2 cellular contexts compared by ENCODE assay signal in genomic region chr14:93328546-93328945, GRCh38.
TF ChIP-seq lines count a peak whose summit lies in the region.

No MANE protein-coding gene starts in this region.

TF ChIP-seq in A549, 52 proteins besides CTCF, POLR2A, EP300 and RAD21:
- TF ChIP-seq JUNB (IDR thresholded peaks at IDR 0.05) = no peak
- no peak for TF ChIP-seq KDM1A (IDR thresholded peaks at IDR 0.05; ENCODE audit: low read depth)
- TF ChIP-seq, protein P1, sequence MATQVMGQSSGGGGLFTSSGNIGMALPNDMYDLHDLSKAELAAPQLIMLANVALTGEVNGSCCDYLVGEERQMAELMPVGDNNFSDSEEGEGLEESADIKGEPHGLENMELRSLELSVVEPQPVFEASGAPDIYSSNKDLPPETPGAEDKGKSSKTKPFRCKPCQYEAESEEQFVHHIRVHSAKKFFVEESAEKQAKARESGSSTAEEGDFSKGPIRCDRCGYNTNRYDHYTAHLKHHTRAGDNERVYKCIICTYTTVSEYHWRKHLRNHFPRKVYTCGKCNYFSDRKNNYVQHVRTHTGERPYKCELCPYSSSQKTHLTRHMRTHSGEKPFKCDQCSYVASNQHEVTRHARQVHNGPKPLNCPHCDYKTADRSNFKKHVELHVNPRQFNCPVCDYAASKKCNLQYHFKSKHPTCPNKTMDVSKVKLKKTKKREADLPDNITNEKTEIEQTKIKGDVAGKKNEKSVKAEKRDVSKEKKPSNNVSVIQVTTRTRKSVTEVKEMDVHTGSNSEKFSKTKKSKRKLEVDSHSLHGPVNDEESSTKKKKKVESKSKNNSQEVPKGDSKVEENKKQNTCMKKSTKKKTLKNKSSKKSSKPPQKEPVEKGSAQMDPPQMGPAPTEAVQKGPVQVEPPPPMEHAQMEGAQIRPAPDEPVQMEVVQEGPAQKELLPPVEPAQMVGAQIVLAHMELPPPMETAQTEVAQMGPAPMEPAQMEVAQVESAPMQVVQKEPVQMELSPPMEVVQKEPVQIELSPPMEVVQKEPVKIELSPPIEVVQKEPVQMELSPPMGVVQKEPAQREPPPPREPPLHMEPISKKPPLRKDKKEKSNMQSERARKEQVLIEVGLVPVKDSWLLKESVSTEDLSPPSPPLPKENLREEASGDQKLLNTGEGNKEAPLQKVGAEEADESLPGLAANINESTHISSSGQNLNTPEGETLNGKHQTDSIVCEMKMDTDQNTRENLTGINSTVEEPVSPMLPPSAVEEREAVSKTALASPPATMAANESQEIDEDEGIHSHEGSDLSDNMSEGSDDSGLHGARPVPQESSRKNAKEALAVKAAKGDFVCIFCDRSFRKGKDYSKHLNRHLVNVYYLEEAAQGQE (IDR thresholded peaks at IDR 0.05) = no peak
- no peak for TF ChIP-seq ZNF302 (CRISPR knock-in tag; IDR thresholded peaks at IDR 0.05)
TF ChIP-seq in A549: peak in this region for 0.

TF ChIP-seq in K562, 482 proteins besides CTCF, POLR2A, EP300 and RAD21:
- 0 out of 2 replicates have a peak, but pooled peaks have one; percentile 24 for TF ChIP-seq ZNF121 (CRISPR knock-in tag; conservative IDR thresholded peaks at IDR 0.05)
- TF ChIP-seq ZSCAN29 (IDR thresholded peaks at IDR 0.05) = no peak
